Comparison of ENCODE assay signal across 23 cellular contexts in the genomic region with DNA sequence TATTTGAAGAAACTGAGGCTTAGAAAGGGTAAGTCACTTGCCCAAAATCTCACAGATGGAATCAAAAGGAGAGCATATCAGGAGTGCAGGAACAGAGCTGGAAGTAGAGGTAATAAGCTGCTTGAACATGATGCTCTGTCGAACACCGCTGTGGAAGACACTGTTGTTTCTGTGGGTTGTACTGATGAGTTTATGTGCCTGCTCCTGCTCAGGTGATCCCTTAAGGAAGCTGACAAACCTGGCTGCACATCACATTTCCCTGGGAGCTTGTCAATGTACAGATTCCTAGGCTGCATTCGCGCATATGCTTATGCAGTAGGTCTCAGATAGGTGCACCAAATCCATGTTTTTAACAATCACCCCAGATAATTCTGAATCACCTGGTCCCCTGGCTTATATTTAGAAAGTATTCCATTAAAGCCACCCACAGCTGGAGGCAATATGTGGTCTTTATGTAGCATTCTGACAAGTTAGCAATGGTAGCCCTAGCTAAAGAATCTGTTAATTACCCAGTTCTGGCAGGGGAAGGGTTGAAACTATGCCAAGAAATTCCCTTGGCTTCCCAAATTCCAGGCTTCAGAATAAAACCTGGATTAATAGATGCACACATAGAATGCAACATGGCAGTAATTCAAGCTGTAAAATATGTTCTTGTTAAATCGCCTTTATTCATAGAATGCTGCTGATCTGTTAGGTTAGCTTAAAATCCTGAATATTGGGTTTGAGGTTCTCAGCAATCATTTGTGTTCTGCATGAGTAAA.
DNase-seq lines count a peak whose midpoint lies in the region; ATAC-seq and TF ChIP-seq lines count a peak whose summit lies in the region.
"Had no signal": no experiment of that assay in that cellular context is flagged by ENCODE, and none has a peak within 500 bp of the region (broad histone marks: within the 10 kb centered on the region; RNA-seq: fewer than 3 reads in every experiment).

No MANE protein-coding gene starts in this region.

- no peak overlapping the region for H2AFZ ChIP-seq in mammary epithelial cell (ENCODE audit: low read depth, low read length)

- no peaks in the 10 kb centered on the region for H3K9me3 Mint-ChIP-seq in MCF 10A (ENCODE audit: unreplicated experiment)
- H3K9me3 Mint-ChIP-seq: activated CD4-positive, alpha-beta T cell treated with anti-CD3 and anti-CD28 coated beads, Interleukin-2, amount 10 ng/mL, durations not matched to agents 7 days and 5 days; activated T-helper 17 cell treated with anti-CD3 and anti-CD28 coated beads, Interleukin-2, amount 50 U/mL, for 72 hours; stimulated activated effector memory CD8-positive, alpha-beta T cell treated with anti-CD3 and anti-CD28 coated beads, Interleukin-12 subunit alpha, Interleukin-12 subunit beta, amount 100 ng/mL, for 72 hours had no signal

- H3K4me3 ChIP-seq in mammary epithelial cell (replicated peaks in 1 of 3; ENCODE audit: insufficient read depth in 1 of 3, low read depth in 2 of 3, low read length in 3 of 3) (peak overlapping the region in 2 of 3 experiments; percentile 5), retinal pigment epithelial cell (ENCODE audit: low read length) (no peak overlapping the region), BE2C (ENCODE audit: low read depth, low read length) (no peak overlapping the region)
- H3K4me3 ChIP-seq: uterus had no signal

- H3K27me3 ChIP-seq in mammary epithelial cell (ENCODE audit: insufficient read depth, low read length) (no peaks in the 10 kb centered on the region), BE2C (no peaks in the 10 kb centered on the region)
- H3K27me3 ChIP-seq: brain microvascular endothelial cell, uterus had no signal

- dilution Hi-C loops in mammary epithelial cell (cut with HindIII; ENCODE audit: low sequenced_read_pairs) = no loop called here

- DNase-seq in mammary epithelial cell (no peak), MCF 10A (ENCODE audit: unreplicated experiment) (no peak), NCI-H1694 treated with DMSO at 0.1 percent for 48 hours (lab: John Stamatoyannopoulos, UW) (peak; percentile 68), T-helper 17 cell (no peak), retinal pigment epithelial cell (ENCODE audit: low read depth) (peak; percentile 75), HuH-7 (ENCODE audit: low spot score) (no peak), BE2C (no peak), activated gamma-delta T cell treated with Interleukin-2 at 50 U/mL for 16 hours (no peak)
- DNase-seq: ACHN; activated CD4-positive, alpha-beta T cell treated with anti-CD3 and anti-CD28 coated beads, Interleukin-2, amount 10 ng/mL, durations not matched to agents 7 days and 5 days; brain microvascular endothelial cell; GF-D8; NCI-H187; NCI-H2227 treated with DMSO at 0.1 percent for 48 hours; NK-92 treated with Interleukin-12 subunit alpha and Interleukin-12 subunit beta, amount 100 ng/mL, for 24 hours; stimulated activated CD4-positive, alpha-beta T cell treated with anti-CD3 and anti-CD28 coated beads, Interleukin-2, amount 100 ng/mL, for 24 hours; T-helper 2 cell; uterus; WERI-Rb-1 had no signal

- no peak overlapping the region for H3K4me3 Mint-ChIP-seq in MCF 10A (ENCODE audit: unreplicated experiment)
- H3K4me3 Mint-ChIP-seq in T-helper 17 cell = no peak overlapping the region
- H3K4me3 Mint-ChIP-seq: activated CD4-positive, alpha-beta T cell treated with anti-CD3 and anti-CD28 coated beads, Interleukin-2, amount 10 ng/mL, durations not matched to agents 7 days and 5 days; activated T-helper 17 cell treated with anti-CD3 and anti-CD28 coated beads, Interleukin-2, amount 50 U/mL, for 72 hours; stimulated activated effector memory CD8-positive, alpha-beta T cell treated with anti-CD3 and anti-CD28 coated beads, Interleukin-12 subunit alpha, Interleukin-12 subunit beta, amount 100 ng/mL, for 72 hours had no signal

- H3K4me1 ChIP-seq in mammary epithelial cell (ENCODE audit: insufficient read depth, low read length) (peaks cover 3% of the 10 kb centered on the region), BE2C (no peaks in the 10 kb centered on the region)
- H3K4me1 ChIP-seq: uterus had no signal

- TF ChIP-seq CTCF in mammary epithelial cell (conservative IDR thresholded peaks at IDR 0.05 in 1 of 2, IDR thresholded peaks at IDR 0.05 in 1 of 2; ENCODE audit: extremely low read depth in 1 of 2, insufficient read depth in 1 of 2, low read depth in 1 of 2, low read length in 2 of 2) (no peak), MCF 10A (IDR thresholded peaks at IDR 0.05; ENCODE audit: unreplicated experiment) (no peak), retinal pigment epithelial cell (conservative IDR thresholded peaks at IDR 0.05; ENCODE audit: low read depth, low read length) (no peak), BE2C (IDR thresholded peaks at IDR 0.05; ENCODE audit: low read depth, low read length) (no peak)

- in situ Hi-C loops in mammary epithelial cell (cut with MboI; ENCODE audit: low sequenced_read_pairs in 2 of 2) = no loop called here

- intact Hi-C loops in mammary epithelial cell (cut with micrococcal nuclease) = no loop called here
- intact Hi-C loops in MCF 10A (cut with micrococcal nuclease) = no loop called here

- no peak overlapping the region for H3K27ac Mint-ChIP-seq in MCF 10A (ENCODE audit: low read depth, unreplicated experiment)
- H3K27ac Mint-ChIP-seq in T-helper 17 cell = peak overlapping the region; percentile 34
- H3K27ac Mint-ChIP-seq: activated CD4-positive, alpha-beta T cell treated with anti-CD3 and anti-CD28 coated beads, Interleukin-2, amount 10 ng/mL, durations not matched to agents 7 days and 5 days; activated T-helper 17 cell treated with anti-CD3 and anti-CD28 coated beads, Interleukin-2, amount 50 U/mL, for 72 hours; stimulated activated effector memory CD8-positive, alpha-beta T cell treated with anti-CD3 and anti-CD28 coated beads, Interleukin-12 subunit alpha, Interleukin-12 subunit beta, amount 100 ng/mL, for 72 hours had no signal

- BruUV-seq in mammary epithelial cell (replicated peaks; lab: Mats Ljungman, UMichigan) (no TSS peak), MCF 10A (replicated peaks; lab: Mats Ljungman, UMichigan) (no TSS peak)

- H3K79me2 ChIP-seq in mammary epithelial cell (ENCODE audit: insufficient read depth, low read length) = no peaks in the 10 kb centered on the region

- POLR2A ChIA-PET in MCF 10A (lab: Yijun Ruan, JAX) = no interaction called here

- H4K20me1 ChIP-seq in mammary epithelial cell (ENCODE audit: insufficient read depth, low read length) = no peaks in the 10 kb centered on the region

- WGBS in mammary epithelial cell (ENCODE audit: low coverage, missing lambda C conversion rate) = 4% methylated on average over 5 of the region's 5 CpGs

- CTCF ChIA-PET in mammary epithelial cell (lab: Charles Lee; ENCODE audit: low non-redundant PET) (no interaction called here), MCF 10A (lab: Yijun Ruan, JAX) (interaction anchor here (0.6 to 0.9 kb wide), 2 partner anchors 504 to 1235 kb away, joined by 4 to 5 read pairs; no protein-coding TSS in a partner anchor)

- H3K36me3 Mint-ChIP-seq in MCF 10A (ENCODE audit: insufficient read depth, unreplicated experiment) (no peaks in the 10 kb centered on the region), T-helper 17 cell (ENCODE audit: low read depth) (peaks cover 3% of the 10 kb centered on the region)
- H3K36me3 Mint-ChIP-seq: stimulated activated effector memory CD8-positive, alpha-beta T cell treated with anti-CD3 and anti-CD28 coated beads, Interleukin-12 subunit alpha, Interleukin-12 subunit beta, amount 100 ng/mL, for 72 hours had no signal

- peak overlapping the region; percentile 59 for H3K4me2 ChIP-seq in mammary epithelial cell (ENCODE audit: insufficient read depth, low read depth, low read length)

- ATAC-seq in T-helper 17 cell = no peak
- ATAC-seq: activated T-helper 17 cell treated with anti-CD3 and anti-CD28 coated beads, Interleukin-2, amount 50 U/mL, for 72 hours; stimulated activated effector memory CD8-positive, alpha-beta T cell treated with anti-CD3 and anti-CD28 coated beads, Interleukin-12 subunit alpha, Interleukin-12 subunit beta, amount 100 ng/mL, for 72 hours had no signal

- H3K27ac ChIP-seq in mammary epithelial cell (ENCODE audit: insufficient read depth, low read depth, low read length) = no peak overlapping the region
- H3K27ac ChIP-seq: brain microvascular endothelial cell, C4-2B, skin epidermis, uterus, WERI-Rb-1 had no signal

- H3K27me3 Mint-ChIP-seq in MCF 10A (ENCODE audit: insufficient read depth, unreplicated experiment) (peaks cover 38% of the 10 kb centered on the region), T-helper 17 cell (peaks cover 48% of the 10 kb centered on the region)

- no peaks in the 10 kb centered on the region for H3K4me1 Mint-ChIP-seq in MCF 10A (ENCODE audit: insufficient read depth, unreplicated experiment)
- peaks cover 3% of the 10 kb centered on the region for H3K4me1 Mint-ChIP-seq in T-helper 17 cell
- H3K4me1 Mint-ChIP-seq: activated CD4-positive, alpha-beta T cell treated with anti-CD3 and anti-CD28 coated beads, Interleukin-2, amount 10 ng/mL, durations not matched to agents 7 days and 5 days; activated T-helper 17 cell treated with anti-CD3 and anti-CD28 coated beads, Interleukin-2, amount 50 U/mL, for 72 hours had no signal

- H3K36me3 ChIP-seq in mammary epithelial cell (ENCODE audit: insufficient read depth, low read length) (no peaks in the 10 kb centered on the region), BE2C (no peaks in the 10 kb centered on the region)
- H3K36me3 ChIP-seq: brain microvascular endothelial cell, uterus, WERI-Rb-1 had no signal

- H3K9ac ChIP-seq in mammary epithelial cell (ENCODE audit: insufficient read depth, low read length) = no peak overlapping the region

- no peaks in the 10 kb centered on the region for H3K9me3 ChIP-seq in mammary epithelial cell (replicated peaks; ENCODE audit: insufficient read depth, low read length)
- H3K9me3 ChIP-seq in T-helper 17 cell (ENCODE audit: control insufficient read depth, low read length, poor library complexity, severe bottlenecking) = no peaks in the 10 kb centered on the region
- H3K9me3 ChIP-seq in BE2C = no peaks in the 10 kb centered on the region
- H3K9me3 ChIP-seq: uterus had no signal

Comparison
In these comparisons a context has a peak if more than half of its experiments do, and no peak if none do; other contexts are left out.
1. DNase-seq: peak in NCI-H1694 treated with DMSO at 0.1 percent for 48 hours (single experiment) and retinal pigment epithelial cell (single experiment); none in mammary epithelial cell (single experiment), MCF 10A (single experiment), T-helper 17 cell (0 of 3), HuH-7 (single experiment), BE2C (single experiment) and activated gamma-delta T cell treated with Interleukin-2 at 50 U/mL for 16 hours (single experiment).
2. H3K4me3 ChIP-seq: peak in mammary epithelial cell (2 of 3); none in retinal pigment epithelial cell (single experiment) and BE2C (single experiment).